In the genomic region with DNA sequence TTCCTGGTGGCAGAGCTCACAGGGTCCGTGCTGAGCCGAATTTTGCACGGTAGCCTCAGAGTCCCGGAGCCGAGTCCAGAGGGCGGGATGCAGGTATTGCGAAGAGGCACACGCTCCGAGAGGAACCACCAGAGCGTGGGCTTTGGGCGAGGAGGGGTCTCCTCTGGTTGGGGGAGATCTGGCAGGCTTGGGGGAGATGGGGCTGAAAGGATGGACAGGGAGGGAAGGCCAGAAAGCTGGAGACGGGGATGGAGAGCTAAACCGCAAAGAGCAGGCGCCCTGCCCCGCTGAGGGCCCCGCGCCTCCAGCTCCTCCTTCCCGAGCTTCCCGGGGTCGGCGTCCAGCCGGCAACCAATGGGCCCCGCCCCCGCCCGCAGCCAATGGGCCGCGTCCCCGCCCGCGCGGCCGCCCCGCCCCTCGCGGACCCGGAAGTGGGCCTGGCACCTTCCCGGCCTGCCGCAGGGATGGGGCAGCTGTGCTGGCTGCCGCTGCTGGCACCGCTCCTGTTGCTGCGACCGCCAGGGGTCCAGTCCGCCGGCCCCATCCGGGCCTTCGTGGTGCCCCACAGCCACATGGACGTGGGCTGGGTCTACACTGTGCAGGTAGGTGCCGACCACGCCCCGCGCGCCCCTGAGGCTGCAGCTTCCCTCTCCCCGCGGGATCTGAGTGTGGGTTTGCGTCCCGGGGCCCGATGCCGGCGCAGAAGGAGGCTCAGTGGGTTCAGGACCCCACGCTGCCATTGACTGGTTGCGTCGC, we compare ENCODE assay signal across 8 cellular contexts. TPM values are rescaled to one million over a fixed set of nuclear protein-coding genes. Genes with fewer than 3 reads are reported as not detected.
DNase-seq lines count a peak whose midpoint lies in the region; ATAC-seq lines count a peak whose summit lies in the region.

A gene (plus strand): TSS at position 443 of the 756 bp plus-strand sequence. CDS start 22 bp downstream, at position 465.

- ATAC-seq in GM21381 (IDR thresholded peaks at IDR 0.05; ENCODE audit: unreplicated experiment) (peak; percentile 94), esophagus mucosa (peak; percentile 92)

- H3K4me3 ChIP-seq in HUES48 (ENCODE audit: low read depth, low read length), result peak within 1 kb of the TSS; percentile 84
- peak within 1 kb of the TSS; percentile 83 to 96 for H3K4me3 ChIP-seq in muscle layer of duodenum (ENCODE audit: low read depth in 1 of 2, low read length in 2 of 2)

- peaks cover 18% of the 10 kb centered on the region for H3K36me3 ChIP-seq in HUES48 (ENCODE audit: control insufficient read depth, insufficient read depth, low read length)
- peaks cover 13 to 27% of the 10 kb centered on the region in 2 donors for H3K36me3 ChIP-seq in muscle layer of duodenum (ENCODE audit: control insufficient read depth in 1 of 2, insufficient read depth in 2 of 2, low read length in 2 of 2)

- no peak within 1 kb of the TSS for H3K27ac ChIP-seq in HUES48 (ENCODE audit: low read depth, low read length)
- H3K27ac ChIP-seq in muscle layer of duodenum (ENCODE audit: low read length), result no peak within 1 kb of the TSS

- no peaks in the 10 kb centered on the region for H3K27me3 Mint-ChIP-seq in activated T-cell treated with anti-CD3 and anti-CD28 coated beads, Interleukin-2, amount 50 U/mL, for 24 hours

- H3K4me1 ChIP-seq in HUES48 (ENCODE audit: control insufficient read depth, insufficient read depth, low read length) (no peaks in the 10 kb centered on the region), muscle layer of duodenum (ENCODE audit: control insufficient read depth in 1 of 2, insufficient read depth in 2 of 2, low read length in 2 of 2) (peaks cover 0 to 21% of the 10 kb centered on the region in 2 donors)

- peak within 1 kb of the TSS; percentile 67 for H3K9ac ChIP-seq in HUES48 (ENCODE audit: low read depth, low read length)

- peaks cover 16% of the 10 kb centered on the region for H3K4me1 Mint-ChIP-seq in activated T-cell treated with anti-CD3 and anti-CD28 coated beads, Interleukin-2, amount 50 U/mL, for 24 hours (ENCODE audit: low read depth)

- H3K36me3 Mint-ChIP-seq in activated T-cell treated with anti-CD3 and anti-CD28 coated beads, Interleukin-2, amount 50 U/mL, for 24 hours (ENCODE audit: low read depth), result peaks cover 29% of the 10 kb centered on the region

- H3K9me3 Mint-ChIP-seq in activated T-cell treated with anti-CD3 and anti-CD28 coated beads, Interleukin-2, amount 50 U/mL, for 24 hours, result peaks cover 5% of the 10 kb centered on the region

- peak; percentile 91 for DNase-seq in DMS 273 (lab: John Stamatoyannopoulos, UW; ENCODE audit: unreplicated experiment)
- DNase-seq in OCI-M2 (lab: John Stamatoyannopoulos, UW; ENCODE audit: unreplicated experiment), result peak; percentile 14
- peak; percentile 91 for DNase-seq in activated T-cell treated with anti-CD3 and anti-CD28 coated beads, Interleukin-2, amount 50 U/mL, for 24 hours
- peak; percentile 71 for DNase-seq in stimulated activated CD8-positive, alpha-beta memory T cell treated with anti-CD3 and anti-CD28 coated beads, Interleukin-7, amount 100 ng/mL, for 24 hours (ENCODE audit: low read depth)

- H3K27ac Mint-ChIP-seq in activated T-cell treated with anti-CD3 and anti-CD28 coated beads, Interleukin-2, amount 50 U/mL, for 24 hours, result peak within 1 kb of the TSS; percentile 90

- peak within 1 kb of the TSS; percentile 82 for H3K4me3 Mint-ChIP-seq in activated T-cell treated with anti-CD3 and anti-CD28 coated beads, Interleukin-2, amount 50 U/mL, for 24 hours

- no peaks in the 10 kb centered on the region for H3K9me3 ChIP-seq in HUES48 (ENCODE audit: control insufficient read depth, insufficient read depth, low read length)
- H3K9me3 ChIP-seq in muscle layer of duodenum (ENCODE audit: control insufficient read depth in 1 of 2, low read length in 2 of 2), result no peaks in the 10 kb centered on the region

- H3K27me3 ChIP-seq in HUES48 (ENCODE audit: control insufficient read depth, insufficient read depth, low read length) (peaks cover 30% of the 10 kb centered on the region), muscle layer of duodenum (ENCODE audit: low read depth, low read length) (no peaks in the 10 kb centered on the region)

RNA-seq across cellular contexts. Expression of the gene that starts here (rescaled TPM):
- total RNA-seq in esophagus mucosa, result 11.0 TPM

Comparison
In these comparisons a context has a peak if more than half of its experiments do, and no peak if none do; other contexts are left out.
1. DNase-seq: peak in every context shown above with its lines; median percentile 91 in DMS 273; 91 in activated T-cell treated with anti-CD3 and anti-CD28 coated beads, Interleukin-2, amount 50 U/mL, for 24 hours; 71 in stimulated activated CD8-positive, alpha-beta memory T cell treated with anti-CD3 and anti-CD28 coated beads, Interleukin-7, amount 100 ng/mL, for 24 hours; 14 in OCI-M2.